23 cellular contexts compared by ENCODE assay signal in the genomic region with DNA sequence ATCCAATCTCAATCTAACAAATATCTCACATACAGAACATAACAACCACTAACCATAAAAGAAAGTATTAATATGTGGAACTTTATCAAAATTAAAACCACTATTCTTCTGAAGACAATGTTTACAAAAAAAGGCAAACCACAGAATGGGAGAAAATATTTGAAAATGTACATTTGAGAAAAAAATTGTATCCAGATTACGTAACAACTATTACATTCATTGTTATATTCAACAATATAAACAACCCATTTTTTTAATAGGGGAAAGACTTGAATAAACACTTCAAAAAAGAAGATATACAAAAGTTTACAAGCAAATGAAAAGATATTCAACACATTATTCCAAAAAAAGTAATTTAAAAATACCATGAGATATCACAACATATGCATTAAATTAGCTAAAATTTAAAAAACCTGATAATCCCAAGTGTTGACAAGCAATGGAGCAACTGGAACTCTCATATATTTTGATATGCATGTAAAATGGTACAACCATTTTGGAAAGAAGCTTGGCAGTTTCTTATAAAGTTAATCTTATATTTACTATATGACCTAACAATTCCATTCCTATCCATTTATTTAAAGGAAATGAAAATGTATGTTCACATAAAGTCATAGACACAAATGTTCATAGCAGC.
"Had no signal": no experiment of that assay in that cellular context is flagged by ENCODE, and none has a peak within 500 bp of the region (broad histone marks: within the 10 kb centered on the region; RNA-seq: fewer than 3 reads in every experiment).

No MANE protein-coding gene starts in this region.

- DNase-seq: Karpas-422, KG1, MM.1S, NCI-H1092 treated with DMSO at 0.1 percent for 48 hours, NCI-H1417, NCI-H1436 treated with DMSO at 0.1 percent for 48 hours, NCI-H1694, NCI-H187 treated with DMSO at 0.1 percent for 48 hours, NCI-H2029 treated with DMSO at 0.1 percent for 48 hours, NCI-H2227 treated with DMSO at 0.1 percent for 48 hours, NCI-H524, NCI-H526 treated with DMSO at 0.1 percent for 48 hours, NCI-H774, Right ventricle myocardium superior, RPMI8226, SIG-M5, SK-N-SH, SW 1271, T-cell had no signal

- H3K27me3 ChIP-seq: SJSA1 had no signal

- H3K4me2 ChIP-seq: SK-N-SH had no signal

- H3K9ac ChIP-seq: SK-N-SH had no signal

- FAIRE-seq: HTR-8/SVneo, RCC 7860 had no signal

- H3K27ac ChIP-seq: HL-60, SJSA1 had no signal

- H3K4me3 ChIP-seq: SJSA1 had no signal

- H3K36me3 ChIP-seq: SJSA1 had no signal

- ATAC-seq: T-cell had no signal

- H3K9me3 ChIP-seq: SJSA1, SK-N-SH had no signal
